1 cellular context compared by ENCODE assay signal in the genomic region with DNA sequence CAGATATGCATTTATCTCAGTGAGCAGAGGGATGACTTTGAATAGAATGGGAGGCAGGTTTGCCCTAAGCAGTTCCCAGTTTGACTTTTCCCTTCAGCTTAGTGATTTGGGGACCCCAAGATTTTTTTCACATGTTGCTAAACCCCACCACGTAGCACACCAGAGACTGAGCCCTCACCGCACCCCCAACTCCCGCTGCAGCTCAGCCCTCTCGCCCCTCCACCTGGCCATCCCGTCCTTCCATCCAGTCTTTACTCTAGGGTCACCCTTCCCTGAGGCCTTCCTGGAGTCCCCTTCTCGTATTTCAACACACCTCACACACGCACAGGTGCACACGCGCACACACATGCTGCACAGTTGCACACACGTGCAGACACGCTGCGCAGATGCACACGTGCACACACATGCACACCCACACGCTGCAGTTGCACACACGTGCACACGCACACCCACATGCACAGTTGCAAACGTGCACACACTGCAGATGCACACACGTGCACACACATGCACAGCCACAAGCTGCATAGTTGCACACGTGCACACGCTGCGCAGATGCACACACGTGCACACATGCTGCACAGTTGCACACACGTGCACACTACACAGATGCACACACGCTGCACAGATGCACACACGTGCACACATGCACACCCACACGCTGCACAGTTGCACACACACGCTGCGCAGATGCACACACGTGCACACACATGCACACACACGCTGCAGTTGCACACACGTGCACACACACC.
TF ChIP-seq lines count a peak whose summit lies in the region.

No MANE protein-coding gene starts in this region.

TF ChIP-seq in endothelial cell of umbilical vein, 7 proteins besides CTCF, POLR2A, EP300 and RAD21:
- TF ChIP-seq POLR2AphosphoS5 (IDR thresholded peaks at IDR 0.05; ENCODE audit: insufficient read depth, low read depth, low read length), result peak; percentile 30
- TF ChIP-seq EZH2 (IDR thresholded peaks at IDR 0.05; ENCODE audit: borderline replicate concordance, low read depth, low read length, severe bottlenecking), result no peak
